9 cellular contexts compared by ENCODE assay signal in the genomic region with DNA sequence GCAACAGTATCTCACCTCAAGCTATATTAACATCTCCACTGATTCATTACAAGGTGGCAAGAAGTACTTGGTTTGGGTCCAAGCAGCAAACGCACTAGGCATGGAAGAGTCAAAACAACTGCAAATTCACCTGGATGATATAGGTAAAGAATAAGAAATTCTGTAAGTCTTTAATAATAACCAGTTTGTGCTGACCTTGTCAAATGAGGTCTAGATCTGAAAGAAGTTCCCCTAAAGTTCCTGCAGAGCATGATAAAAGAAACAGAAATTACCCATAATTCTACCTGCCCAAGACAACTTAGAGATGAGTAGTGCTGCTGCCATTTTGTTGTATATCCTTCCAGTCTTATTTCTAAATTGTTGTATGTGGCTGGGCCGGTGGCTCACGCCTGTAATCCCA. TPM values are rescaled to one million over a fixed set of nuclear protein-coding genes. Genes with fewer than 3 reads are reported as not detected.
"Had no signal": no experiment of that assay in that cellular context is flagged by ENCODE, and none has a peak within 500 bp of the region (broad histone marks: within the 10 kb centered on the region; RNA-seq: fewer than 3 reads in every experiment).

No MANE protein-coding gene starts in this region.

- H2AFZ ChIP-seq: GM23338 had no signal

- H3K4me2 ChIP-seq: GM23338, KMS-11 had no signal

- ATAC-seq: GM23338 had no signal

- H3K4me3 ChIP-seq: GM23338 had no signal

- H3K9ac ChIP-seq: KMS-11 had no signal

- FAIRE-seq: H1, H54, HTR-8/SVneo had no signal

- H3K27ac ChIP-seq: KMS-11 had no signal

- DNase-seq: H9, HCEC 1CT, KBM-7 had no signal

RNA-seq across cellular contexts. Expression of a gene that starts 34.5 kb away (rescaled TPM):
- total RNA-seq: GM23338, H1, H9, HT-29 had no signal
- polyA plus RNA-seq: GM23338, H1 had no signal
